14 cellular contexts compared by ENCODE assay signal in the genomic region with DNA sequence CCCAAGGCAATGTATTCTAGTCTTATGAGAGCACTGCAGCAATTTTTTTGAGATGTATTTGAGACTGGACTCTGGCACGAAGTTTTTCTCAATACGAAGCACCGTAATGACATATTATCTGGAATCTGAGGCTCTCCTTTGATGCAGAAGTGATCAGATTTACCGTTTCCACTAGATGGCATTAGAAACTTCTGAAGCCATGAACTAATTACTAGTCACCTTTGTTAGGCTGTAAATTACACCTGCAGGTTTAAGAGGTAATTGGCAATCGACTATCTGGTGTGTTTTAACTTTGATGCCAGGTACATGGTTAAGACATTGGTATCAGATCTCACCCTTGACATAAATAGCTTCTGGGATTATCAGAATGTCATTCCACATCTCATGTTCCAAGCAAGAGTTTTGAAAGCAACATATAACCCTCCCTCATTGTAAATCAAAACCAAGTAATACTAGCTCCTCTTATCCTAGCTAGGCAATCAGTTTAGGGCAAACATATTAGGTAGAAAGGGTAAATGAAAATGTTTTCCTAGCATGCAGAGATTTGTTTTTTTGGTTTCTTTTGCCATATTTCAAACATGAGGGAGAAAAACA.
DNase-seq lines count a peak whose midpoint lies in the region; ATAC-seq, FAIRE-seq and TF ChIP-seq lines count a peak whose summit lies in the region.
"Had no signal": no experiment of that assay in that cellular context is flagged by ENCODE, and none has a peak within 500 bp of the region (broad histone marks: within the 10 kb centered on the region; RNA-seq: fewer than 3 reads in every experiment).

No MANE protein-coding gene starts in this region.

- H3K9me3 Mint-ChIP-seq in neural progenitor cell: peaks cover 2% of the 10 kb centered on the region

- DNase-seq in NCI-H1436 (lab: John Stamatoyannopoulos, UW) (peak; percentile 4), K562 (ENCODE audit: extremely low read depth in 1 of 4, low spot score in 3 of 4) (peak in 1 of 4 experiments; percentile 12), neural progenitor cell (ENCODE audit: low spot score) (no peak), trophoblast cell (no peak), NCI-H1694 (lab: John Stamatoyannopoulos, UW) (no peak)
- no peak for DNase-seq in stimulated activated CD4-positive, alpha-beta T cell treated with anti-CD3 and anti-CD28 coated beads, Interleukin-4, amount 100 ng/mL, for 1 hour
- DNase-seq: activated T-cell treated with anti-CD3 and anti-CD28 coated beads, Interleukin-2, amount 50 U/mL, for 1 hour; effector CD4-positive, alpha-beta T cell; H7; KBM-7; NCI-H446; posterior cingulate gyrus; SJCRH30 had no signal

- 0 out of 3 replicates have a peak, but pooled peaks have one; percentile 40 for ATAC-seq in K562

- POLR2A ChIA-PET in K562 (lab: Yijun Ruan, JAX): interaction anchor here (0.8 kb wide), 1 partner anchor 30 kb away, joined by 3 read pairs; no protein-coding TSS in a partner anchor

- H3K23ac ChIP-seq in trophoblast cell (ENCODE audit: low read length): no peak overlapping the region

- no peak for TF ChIP-seq POLR2A in K562 (conservative IDR thresholded peaks at IDR 0.05)

- no peak overlapping the region for H4K8ac ChIP-seq in trophoblast cell (ENCODE audit: low read depth, low read length)

- H3K14ac ChIP-seq in trophoblast cell (ENCODE audit: low read length): no peak overlapping the region

- H2AFZ ChIP-seq in K562 (ENCODE audit: low read depth, low read length): no peak overlapping the region
- no peak overlapping the region for H2AFZ ChIP-seq in neural progenitor cell (replicated peaks)
- H2AFZ ChIP-seq in trophoblast cell (ENCODE audit: insufficient read depth, low read length, poor library complexity): no peak overlapping the region

- H3K4me1 Mint-ChIP-seq in neural progenitor cell: peaks cover 2% of the 10 kb centered on the region

- in situ Hi-C loops in K562 (cut with MboI): no loop called here

- H3K27ac ChIP-seq in K562 (ENCODE audit: extremely low read depth, low read depth, low read length) (no peak overlapping the region), neural progenitor cell (no peak overlapping the region), trophoblast cell (ENCODE audit: low read depth, low read length) (no peak overlapping the region)
- H3K27ac ChIP-seq: SJCRH30 had no signal

- no peaks in the 10 kb centered on the region for H3K27me3 Mint-ChIP-seq in neural progenitor cell (ENCODE audit: insufficient read depth, low read depth)

- H2AK5ac ChIP-seq in trophoblast cell (ENCODE audit: low read length): no peak overlapping the region

- H2BK5ac ChIP-seq in trophoblast cell (ENCODE audit: low read depth, low read length, poor library complexity): no peak overlapping the region

- H3K27me3 ChIP-seq in K562 (ENCODE audit: control insufficient read depth in 2 of 2, insufficient read depth in 2 of 2, low read length in 2 of 2): peaks cover 13 to 24% of the 10 kb centered on the region in 2 experiments; a peak in 4 of 5 replicates
- no peaks in the 10 kb centered on the region for H3K27me3 ChIP-seq in neural progenitor cell
- H3K27me3 ChIP-seq in trophoblast cell (ENCODE audit: insufficient read depth, low read length): no peaks in the 10 kb centered on the region
- H3K27me3 ChIP-seq: SJCRH30 had no signal

- no peaks in the 10 kb centered on the region for H3K9me1 ChIP-seq in K562 (ENCODE audit: control insufficient read depth, insufficient read depth, low read length)

- BruUV-seq in K562 (replicated peaks; lab: Mats Ljungman, UMichigan): no TSS peak

- 5% methylated on average over 5 of the region's 5 CpGs for WGBS in K562 (ENCODE audit: insufficient coverage, low coverage, missing lambda C conversion rate)
- no CpG with 5 or more reads among the region's 5 CpGs for WGBS in trophoblast cell (ENCODE audit: extremely low coverage, insufficient coverage, insufficient read length)

- H3K36me3 ChIP-seq in K562 (ENCODE audit: control insufficient read depth, insufficient read depth, low read length) (no peaks in the 10 kb centered on the region), neural progenitor cell (no peaks in the 10 kb centered on the region), trophoblast cell (ENCODE audit: control insufficient read depth in 1 of 2, insufficient read depth in 2 of 2, low read length in 2 of 2) (no peaks in the 10 kb centered on the region)
- H3K36me3 ChIP-seq: SJCRH30 had no signal

- H3K4me2 ChIP-seq in K562 (ENCODE audit: insufficient read depth, low read length) (no peak overlapping the region), neural progenitor cell (no peak overlapping the region), trophoblast cell (ENCODE audit: low read length) (no peak overlapping the region)

- H2BK12ac ChIP-seq in trophoblast cell (ENCODE audit: low read length): no peak overlapping the region

- H3K36me3 Mint-ChIP-seq in neural progenitor cell: no peaks in the 10 kb centered on the region

- H3K18ac ChIP-seq in trophoblast cell (ENCODE audit: low read length): no peak overlapping the region

- H3K4ac ChIP-seq in trophoblast cell (ENCODE audit: low read depth, low read length): no peak overlapping the region

- CTCF ChIA-PET in K562 (lab: Yijun Ruan, JAX; ENCODE audit: low intra/inter-chr PET ratio): no interaction called here

- TF ChIP-seq CTCF in GM12873 (IDR thresholded peaks at IDR 0.05; ENCODE audit: insufficient read depth, low read depth, low read length, missing control alignments) (peak; percentile 8), K562 (IDR thresholded peaks at IDR 0.05 in 2 of 3, conservative IDR thresholded peaks at IDR 0.05 in 1 of 3; ENCODE audit: insufficient read depth in 2 of 3, low read depth in 1 of 3, low read length in 3 of 3) (peak in 2 of 3 experiments; percentile 26 to 39; a peak in 3 of 6 replicates), neural progenitor cell (IDR thresholded peaks at IDR 0.05) (peak; percentile 20)

- TF ChIP-seq RAD21 in K562 (CRISPR knock-in tag; conservative IDR thresholded peaks at IDR 0.05 in 1 of 2, IDR thresholded peaks at IDR 0.05 in 1 of 2): peak in 1 of 2 experiments; percentile 57; a peak in 3 of 4 replicates

- intact Hi-C loops in K562 (cut with micrococcal nuclease): no loop called here

- no peaks in the 10 kb centered on the region for H3K4me1 ChIP-seq in K562 (replicated peaks in 1 of 2; ENCODE audit: control insufficient read depth in 2 of 2, insufficient read depth in 2 of 2, low read length in 2 of 2)
- H3K4me1 ChIP-seq in neural progenitor cell: no peaks in the 10 kb centered on the region
- no peaks in the 10 kb centered on the region for H3K4me1 ChIP-seq in trophoblast cell (ENCODE audit: control insufficient read depth in 1 of 2, insufficient read depth in 2 of 2, low read length in 2 of 2)
- H3K4me1 ChIP-seq: SJCRH30 had no signal

- H3K9ac ChIP-seq in K562 (ENCODE audit: insufficient read depth in 1 of 2, low read depth in 2 of 2, low read length in 2 of 2): no peak overlapping the region
- H3K9ac ChIP-seq in neural progenitor cell: no peak overlapping the region
- no peak overlapping the region for H3K9ac ChIP-seq in trophoblast cell (ENCODE audit: low read length)

- no peak for TF ChIP-seq EP300 in K562 (IDR thresholded peaks at IDR 0.05; ENCODE audit: low read length)

- H3K9me3 ChIP-seq in K562 (replicated peaks; ENCODE audit: control insufficient read depth, insufficient read depth, low read depth, low read length) (no peaks in the 10 kb centered on the region), neural progenitor cell (ENCODE audit: low read depth) (no peaks in the 10 kb centered on the region), trophoblast cell (ENCODE audit: insufficient read depth, low read depth, low read length) (peaks cover 4% of the 10 kb centered on the region)
- H3K9me3 ChIP-seq: SJCRH30 had no signal

- no peaks in the 10 kb centered on the region for H3F3A ChIP-seq in neural progenitor cell (ENCODE audit: low read depth)

- no peaks in the 10 kb centered on the region for H3K79me1 ChIP-seq in trophoblast cell (ENCODE audit: low read length)

- H4K20me1 ChIP-seq in K562 (replicated peaks; ENCODE audit: control insufficient read depth, insufficient read depth, low read length) (no peaks in the 10 kb centered on the region), neural progenitor cell (ENCODE audit: low read depth) (no peaks in the 10 kb centered on the region)

- no peak overlapping the region for H3K27ac Mint-ChIP-seq in neural progenitor cell

- no peak overlapping the region for H3K4me3 ChIP-seq in K562
- H3K4me3 ChIP-seq in neural progenitor cell: no peak overlapping the region
- H3K4me3 ChIP-seq in trophoblast cell (ENCODE audit: low read depth, low read length): no peak overlapping the region
- H3K4me3 ChIP-seq: SJCRH30 had no signal

- no peak overlapping the region for H4K12ac ChIP-seq in trophoblast cell (ENCODE audit: low read depth, low read length)

- H4K91ac ChIP-seq in trophoblast cell (ENCODE audit: low read depth, low read length): no peak overlapping the region

- H3K79me2 ChIP-seq in K562 (ENCODE audit: control insufficient read depth, insufficient read depth, low read length): no peaks in the 10 kb centered on the region
- H3K79me2 ChIP-seq in neural progenitor cell (ENCODE audit: low read depth): no peaks in the 10 kb centered on the region
- H3K79me2 ChIP-seq in trophoblast cell (ENCODE audit: control insufficient read depth, insufficient read depth, low read length, poor library complexity): no peaks in the 10 kb centered on the region

- H3K4me3 Mint-ChIP-seq in neural progenitor cell: no peak overlapping the region

- no peak overlapping the region for H2BK120ac ChIP-seq in trophoblast cell (ENCODE audit: insufficient read depth, low read length, poor library complexity)

- peak; percentile 73 for FAIRE-seq in K562 (lab: Jason Lieb, UNC)

TF ChIP-seq in K562, 482 proteins besides CTCF, POLR2A, EP300 and RAD21:
- TF ChIP-seq, protein P1, sequence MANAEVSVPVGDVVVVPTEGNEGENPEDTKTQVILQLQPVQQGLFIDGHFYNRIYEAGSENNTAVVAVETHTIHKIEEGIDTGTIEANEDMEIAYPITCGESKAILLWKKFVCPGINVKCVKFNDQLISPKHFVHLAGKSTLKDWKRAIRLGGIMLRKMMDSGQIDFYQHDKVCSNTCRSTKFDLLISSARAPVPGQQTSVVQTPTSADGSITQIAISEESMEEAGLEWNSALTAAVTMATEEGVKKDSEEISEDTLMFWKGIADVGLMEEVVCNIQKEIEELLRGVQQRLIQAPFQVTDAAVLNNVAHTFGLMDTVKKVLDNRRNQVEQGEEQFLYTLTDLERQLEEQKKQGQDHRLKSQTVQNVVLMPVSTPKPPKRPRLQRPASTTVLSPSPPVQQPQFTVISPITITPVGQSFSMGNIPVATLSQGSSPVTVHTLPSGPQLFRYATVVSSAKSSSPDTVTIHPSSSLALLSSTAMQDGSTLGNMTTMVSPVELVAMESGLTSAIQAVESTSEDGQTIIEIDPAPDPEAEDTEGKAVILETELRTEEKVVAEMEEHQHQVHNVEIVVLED (CRISPR knock-in tag; IDR thresholded peaks at IDR 0.05): peak; percentile 11; the same call in 1 of the 2 replicates
- no peak for TF ChIP-seq HOXB6 (CRISPR knock-in tag; IDR thresholded peaks at IDR 0.05; ENCODE audit: borderline replicate concordance)
